ENCODE assay signal across 1 cellular context in the genomic region with DNA sequence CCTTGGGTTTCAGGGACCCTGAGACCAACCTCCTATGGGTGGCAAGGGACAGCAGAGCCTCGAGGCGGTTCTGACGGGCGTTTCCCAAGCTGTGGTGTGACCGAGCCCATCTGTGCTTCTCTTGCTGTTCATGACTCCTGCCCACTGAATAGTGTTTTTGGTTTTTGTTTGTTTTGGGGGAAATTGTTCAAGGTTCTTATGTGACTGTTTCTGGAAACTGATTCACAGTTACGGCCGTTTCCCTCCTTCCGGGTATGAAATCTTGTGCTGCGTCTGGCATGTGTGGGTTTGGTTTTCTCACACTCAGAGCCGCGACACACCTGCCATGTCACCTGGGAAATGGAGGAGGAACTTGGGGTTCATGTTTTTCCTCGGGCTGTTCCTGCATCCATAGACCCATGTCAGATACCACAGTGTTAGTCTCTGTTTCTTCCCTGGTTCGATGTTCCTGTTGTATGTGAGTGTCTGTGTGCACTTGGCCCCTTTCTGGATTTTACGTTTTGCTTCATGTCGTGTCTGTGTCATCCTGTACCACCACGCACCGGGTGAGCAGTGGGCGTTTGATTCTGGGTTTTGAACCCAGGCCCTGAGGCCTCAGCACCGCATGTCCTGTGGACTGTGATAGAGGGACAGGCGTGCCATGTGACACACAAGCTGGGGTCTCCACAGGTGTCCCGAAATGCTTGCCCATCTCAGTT.
TF ChIP-seq lines count a peak whose summit lies in the region.

No MANE protein-coding gene starts in this region.

TF ChIP-seq in SK-N-SH treated with all-trans-retinoic acid at 6 μM for 48 hours, 23 proteins besides CTCF, POLR2A, EP300 and RAD21 (continued from another document):
- TF ChIP-seq, protein P1, sequence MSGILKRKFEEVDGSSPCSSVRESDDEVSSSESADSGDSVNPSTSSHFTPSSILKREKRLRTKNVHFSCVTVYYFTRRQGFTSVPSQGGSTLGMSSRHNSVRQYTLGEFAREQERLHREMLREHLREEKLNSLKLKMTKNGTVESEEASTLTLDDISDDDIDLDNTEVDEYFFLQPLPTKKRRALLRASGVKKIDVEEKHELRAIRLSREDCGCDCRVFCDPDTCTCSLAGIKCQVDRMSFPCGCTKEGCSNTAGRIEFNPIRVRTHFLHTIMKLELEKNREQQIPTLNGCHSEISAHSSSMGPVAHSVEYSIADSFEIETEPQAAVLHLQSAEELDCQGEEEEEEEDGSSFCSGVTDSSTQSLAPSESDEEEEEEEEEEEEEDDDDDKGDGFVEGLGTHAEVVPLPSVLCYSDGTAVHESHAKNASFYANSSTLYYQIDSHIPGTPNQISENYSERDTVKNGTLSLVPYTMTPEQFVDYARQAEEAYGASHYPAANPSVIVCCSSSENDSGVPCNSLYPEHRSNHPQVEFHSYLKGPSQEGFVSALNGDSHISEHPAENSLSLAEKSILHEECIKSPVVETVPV (CRISPR knock-in tag; IDR thresholded peaks at IDR 0.05): no peak
- TF ChIP-seq ZFP3 (CRISPR knock-in tag; IDR thresholded peaks at IDR 0.05) (no peak), ZFP30 (CRISPR knock-in tag; IDR thresholded peaks at IDR 0.05) (no peak), POU6F1 (CRISPR knock-in tag; IDR thresholded peaks at IDR 0.05; ENCODE audit: borderline replicate concordance, low read depth) (no peak), OSR1 (CRISPR knock-in tag; IDR thresholded peaks at IDR 0.05) (no peak), RARB (CRISPR knock-in tag; IDR thresholded peaks at IDR 0.05) (no peak), ISL1 (CRISPR knock-in tag; IDR thresholded peaks at IDR 0.05) (no peak), GLIS3 (CRISPR knock-in tag; IDR thresholded peaks at IDR 0.05) (no peak), TSHZ2 (CRISPR knock-in tag; IDR thresholded peaks at IDR 0.05) (no peak), TOX (CRISPR knock-in tag; IDR thresholded peaks at IDR 0.05; ENCODE audit: borderline replicate concordance) (no peak), PATZ1 (CRISPR knock-in tag; IDR thresholded peaks at IDR 0.05; ENCODE audit: borderline replicate concordance) (no peak)
